16 cellular contexts compared by ENCODE assay signal in the genomic region with DNA sequence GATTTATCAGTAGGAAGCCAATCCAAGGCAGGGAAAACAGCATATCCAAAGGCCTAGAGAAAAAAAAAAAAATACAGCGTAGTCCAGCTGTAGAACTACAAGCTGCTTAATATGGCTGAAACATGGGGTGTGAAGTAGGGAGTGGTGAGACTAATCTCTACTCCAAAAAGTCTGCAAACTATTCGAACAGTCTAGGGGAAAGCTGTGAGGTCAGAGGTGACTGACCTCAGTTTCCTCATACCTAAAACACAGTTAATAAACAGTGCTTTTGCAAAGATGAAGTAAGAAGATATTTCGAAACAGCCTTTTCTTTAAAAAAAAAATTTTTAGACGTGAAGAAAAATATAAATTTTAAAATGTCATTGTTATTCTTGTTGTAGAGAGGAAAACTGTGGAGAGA. TPM values are rescaled to one million over a fixed set of nuclear protein-coding genes. Genes with fewer than 3 reads are reported as not detected.
DNase-seq lines count a peak whose midpoint lies in the region; ATAC-seq and TF ChIP-seq lines count a peak whose summit lies in the region.
"Had no signal": no experiment of that assay in that cellular context is flagged by ENCODE, and none has a peak within 500 bp of the region (broad histone marks: within the 10 kb centered on the region; RNA-seq: fewer than 3 reads in every experiment).

No MANE protein-coding gene starts in this region.

- no peak overlapping the region for H3K9ac ChIP-seq in HCT116 (ENCODE audit: low read length)

- intact Hi-C loops in HCT116 (cut with micrococcal nuclease) (no loop called here), psoas muscle (cut with DNase I) (no loop called here)

- no TSS peak for BruUV-seq in HCT116 (replicated peaks; lab: Mats Ljungman, UMichigan)

- 63 to 66% (median 63%) methylated on average over 4 of the region's 4 CpGs for WGBS in psoas muscle, 3 donors

- TF ChIP-seq CTCF in HCT116 (IDR thresholded peaks at IDR 0.05 in 2 of 3, conservative IDR thresholded peaks at IDR 0.05 in 1 of 3; ENCODE audit: borderline replicate concordance in 1 of 3, insufficient read depth in 1 of 3, low read depth in 2 of 3, low read length in 2 of 3): no peak
- TF ChIP-seq CTCF in NB4 (IDR thresholded peaks at IDR 0.05; ENCODE audit: low read depth, low read length): no peak
- no peak for TF ChIP-seq CTCF in psoas muscle (IDR thresholded peaks at IDR 0.05)

- CTCF ChIA-PET in HCT116 (lab: Charles Lee): interaction anchor here (1.2 to 1.9 kb wide), 2 partner anchors 49 to 70 kb away, joined by 3 to 6 read pairs; no protein-coding TSS in a partner anchor

- POLR2A ChIA-PET in HCT116 (lab: Charles Lee): no interaction called here

- peak overlapping the region; percentile 44 for H2AFZ ChIP-seq in HCT116 (ENCODE audit: low read depth, low read length, poor library complexity, severe bottlenecking)

- no peaks in the 10 kb centered on the region for H3K9me2 ChIP-seq in HCT116 (ENCODE audit: insufficient read depth)

- ATAC-seq in HCT116 (no peak), left lobe of liver (peak; percentile 41), HG02852 (IDR thresholded peaks at IDR 0.05; ENCODE audit: unreplicated experiment) (no peak), psoas muscle (no peak)
- ATAC-seq: CD8-positive, alpha-beta T cell had no signal

- no peak for TF ChIP-seq RAD21 in HCT116 (IDR thresholded peaks at IDR 0.05; ENCODE audit: low read depth)

- no peak overlapping the region for H3K4me2 ChIP-seq in HCT116 (ENCODE audit: low read length)

- RAD21 ChIA-PET in HCT116 (lab: Charles Lee; ENCODE audit: low non-redundant PET in 1 of 2, low total read pairs in 2 of 2, uncharacterized antibody in 2 of 2, unreplicated experiment in 2 of 2): no interaction called here

- H3K9me3 ChIP-seq in HCT116 (ENCODE audit: control insufficient read depth in 1 of 2, insufficient read depth in 1 of 2, low read depth in 1 of 2, low read length in 2 of 2): no peaks in the 10 kb centered on the region
- H3K9me3 ChIP-seq in psoas muscle: no peaks in the 10 kb centered on the region
- H3K9me3 ChIP-seq: BE2C, HAP-1 had no signal

- peak; percentile 61 to 62 for DNase-seq in AML-193 (lab: John Stamatoyannopoulos, UW)
- no peak for DNase-seq in HCT116 (ENCODE audit: low read depth, low spot score)
- DNase-seq in NB4 (ENCODE audit: low read depth): peak; percentile 41
- DNase-seq in left lobe of liver (ENCODE audit: low spot score): no peak
- DNase-seq in activated CD4-positive, CD25-positive, alpha-beta regulatory T cell (lab: John Stamatoyannopoulos, UW): no peak
- DNase-seq in psoas muscle: no peak
- DNase-seq: CD8-positive, alpha-beta T cell; COR-L47; DMS153; DMS79 treated with DMSO at 0.1 percent for 48 hours; GOT3 had no signal

- H3K4me1 ChIP-seq in HCT116 (ENCODE audit: control insufficient read depth in 1 of 2, insufficient read depth in 2 of 2, low read length in 2 of 2) (no peaks in the 10 kb centered on the region), psoas muscle (no peaks in the 10 kb centered on the region)
- H3K4me1 ChIP-seq: BE2C, HAP-1 had no signal

- H3K79me2 ChIP-seq in HCT116 (ENCODE audit: insufficient read depth, low read length): no peaks in the 10 kb centered on the region

- H3K27ac ChIP-seq in HCT116 (ENCODE audit: low read depth, low read length): no peak overlapping the region
- no peak overlapping the region for H3K27ac ChIP-seq in psoas muscle
- H3K27ac ChIP-seq: C4-2B had no signal

- H3K27me3 ChIP-seq in HCT116 (ENCODE audit: insufficient read depth, low read length) (no peaks in the 10 kb centered on the region), psoas muscle (ENCODE audit: insufficient read depth in 3 of 3, low read length in 2 of 3) (peaks cover 0 to 2% (median 2%) of the 10 kb centered on the region in 3 donors)
- H3K27me3 ChIP-seq: BE2C had no signal

- H3K4me3 ChIP-seq in HCT116 (replicated peaks in 1 of 2; ENCODE audit: low read depth in 1 of 2, low read length in 2 of 2): no peak overlapping the region
- no peak overlapping the region for H3K4me3 ChIP-seq in NB4 (ENCODE audit: low read depth, low read length)
- no peak overlapping the region for H3K4me3 ChIP-seq in psoas muscle
- H3K4me3 ChIP-seq: HAP-1 had no signal

- H4K20me1 ChIP-seq in HCT116 (ENCODE audit: insufficient read depth): no peaks in the 10 kb centered on the region

- TF ChIP-seq POLR2A in HCT116 (IDR thresholded peaks at IDR 0.05; ENCODE audit: borderline replicate concordance, extremely low read depth, insufficient read depth, insufficient read length) (no peak), NB4 (IDR thresholded peaks at IDR 0.05; ENCODE audit: extremely low read depth, insufficient read length) (no peak)

- H3K36me3 ChIP-seq in HCT116 (ENCODE audit: control insufficient read depth in 1 of 2, insufficient read depth in 2 of 2, low read length in 2 of 2): no peaks in the 10 kb centered on the region
- H3K36me3 ChIP-seq in psoas muscle (ENCODE audit: insufficient read depth in 1 of 2, low read depth in 1 of 2): no peaks in the 10 kb centered on the region
- H3K36me3 ChIP-seq: BE2C, HAP-1 had no signal

TF ChIP-seq in HCT116, 20 proteins besides CTCF, POLR2A, EP300 and RAD21:
- TF ChIP-seq SRF (IDR thresholded peaks at IDR 0.05; ENCODE audit: low read depth): no peak
- TF ChIP-seq SP1 (IDR thresholded peaks at IDR 0.05; ENCODE audit: low read depth): no peak
- no peak for TF ChIP-seq EZH2 (IDR thresholded peaks at IDR 0.05)
- no peak for TF ChIP-seq FOSL1 (IDR thresholded peaks at IDR 0.05; ENCODE audit: low read depth)
- TF ChIP-seq CBX3 (IDR thresholded peaks at IDR 0.05; ENCODE audit: low read depth): no peak
- no peak for TF ChIP-seq SIN3A (IDR thresholded peaks at IDR 0.05; ENCODE audit: low read depth)
- TF ChIP-seq ZNF274 (IDR thresholded peaks at IDR 0.05; ENCODE audit: low read depth, low read length): no peak
- TF ChIP-seq MAX (IDR thresholded peaks at IDR 0.05): no peak
- TF ChIP-seq YY1 (IDR thresholded peaks at IDR 0.05; ENCODE audit: extremely low read depth, insufficient replicate concordance, low read depth, low read length): no peak
- TF ChIP-seq, protein P1, sequence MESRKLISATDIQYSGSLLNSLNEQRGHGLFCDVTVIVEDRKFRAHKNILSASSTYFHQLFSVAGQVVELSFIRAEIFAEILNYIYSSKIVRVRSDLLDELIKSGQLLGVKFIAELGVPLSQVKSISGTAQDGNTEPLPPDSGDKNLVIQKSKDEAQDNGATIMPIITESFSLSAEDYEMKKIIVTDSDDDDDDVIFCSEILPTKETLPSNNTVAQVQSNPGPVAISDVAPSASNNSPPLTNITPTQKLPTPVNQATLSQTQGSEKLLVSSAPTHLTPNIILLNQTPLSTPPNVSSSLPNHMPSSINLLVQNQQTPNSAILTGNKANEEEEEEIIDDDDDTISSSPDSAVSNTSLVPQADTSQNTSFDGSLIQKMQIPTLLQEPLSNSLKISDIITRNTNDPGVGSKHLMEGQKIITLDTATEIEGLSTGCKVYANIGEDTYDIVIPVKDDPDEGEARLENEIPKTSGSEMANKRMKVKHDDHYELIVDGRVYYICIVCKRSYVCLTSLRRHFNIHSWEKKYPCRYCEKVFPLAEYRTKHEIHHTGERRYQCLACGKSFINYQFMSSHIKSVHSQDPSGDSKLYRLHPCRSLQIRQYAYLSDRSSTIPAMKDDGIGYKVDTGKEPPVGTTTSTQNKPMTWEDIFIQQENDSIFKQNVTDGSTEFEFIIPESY (IDR thresholded peaks at IDR 0.05; ENCODE audit: extremely low read depth, insufficient replicate concordance, low read length): no peak
- TF ChIP-seq EGR1 (IDR thresholded peaks at IDR 0.05; ENCODE audit: low read depth): no peak
- no peak for TF ChIP-seq ZFX (IDR thresholded peaks at IDR 0.05)
- no peak for TF ChIP-seq ELF1 (IDR thresholded peaks at IDR 0.05; ENCODE audit: borderline replicate concordance, low read depth)
- TF ChIP-seq, protein P2, sequence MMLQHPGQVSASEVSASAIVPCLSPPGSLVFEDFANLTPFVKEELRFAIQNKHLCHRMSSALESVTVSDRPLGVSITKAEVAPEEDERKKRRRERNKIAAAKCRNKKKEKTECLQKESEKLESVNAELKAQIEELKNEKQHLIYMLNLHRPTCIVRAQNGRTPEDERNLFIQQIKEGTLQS (IDR thresholded peaks at IDR 0.05): no peak
- no peak for TF ChIP-seq CEBPB (IDR thresholded peaks at IDR 0.05; ENCODE audit: low read depth)
- no peak for TF ChIP-seq JUND (IDR thresholded peaks at IDR 0.05)
- TF ChIP-seq TCF7L2 (IDR thresholded peaks at IDR 0.05; ENCODE audit: borderline replicate concordance, extremely low read depth, insufficient read depth, insufficient read length): no peak
TF ChIP-seq in HCT116: peak in this region for 0.

RNA-seq across cellular contexts. Expression of gene ITLN1, which starts 0.9 kb away (rescaled TPM):
- total RNA-seq in HCT116 (2021; ENCODE audit: unreplicated experiment) (not detected), left lobe of liver (2.4 TPM), psoas muscle (1 to 10 TPM in 1 of 4 donors, under 1 TPM in 2, not detected in 1; 0.47 to 2.6 (median 0.63) TPM)
- not detected in 2 replicates for polyA plus RNA-seq in HCT116 (2012)
- polyA plus RNA-seq in psoas muscle: 1 to 10 TPM in 1 of 3 donors, under 1 TPM in 2; 0.09 to 1.8 (median 0.84) TPM
- total RNA-seq: CD8-positive, alpha-beta T cell; HFFc6 had no signal

RNA-seq across cellular contexts. Expression of gene CD244, which starts 21.4 kb away (rescaled TPM):
- total RNA-seq in HCT116 (2021; ENCODE audit: unreplicated experiment) (not detected), left lobe of liver (0.91 TPM), psoas muscle (under 1 TPM in 2 of 4 donors, not detected in 2; 0.12 to 0.63 TPM)
- polyA plus RNA-seq in HCT116 (2012): not detected in 2 replicates
- polyA plus RNA-seq in psoas muscle: under 1 TPM in 2 of 3 donors, not detected in 1; 0.03 to 0.05 TPM
- total RNA-seq: HFFc6 had no signal

Comparison
In these comparisons a context has a peak if more than half of its experiments do, and no peak if none do; other contexts are left out.
1. DNase-seq: peak in AML-193 (2 of 2) and NB4 (single experiment); none in HCT116 (single experiment), left lobe of liver (single experiment), activated CD4-positive, CD25-positive, alpha-beta regulatory T cell (0 of 4) and psoas muscle (0 of 2).